20 cellular contexts compared by ENCODE assay signal in the genomic region with DNA sequence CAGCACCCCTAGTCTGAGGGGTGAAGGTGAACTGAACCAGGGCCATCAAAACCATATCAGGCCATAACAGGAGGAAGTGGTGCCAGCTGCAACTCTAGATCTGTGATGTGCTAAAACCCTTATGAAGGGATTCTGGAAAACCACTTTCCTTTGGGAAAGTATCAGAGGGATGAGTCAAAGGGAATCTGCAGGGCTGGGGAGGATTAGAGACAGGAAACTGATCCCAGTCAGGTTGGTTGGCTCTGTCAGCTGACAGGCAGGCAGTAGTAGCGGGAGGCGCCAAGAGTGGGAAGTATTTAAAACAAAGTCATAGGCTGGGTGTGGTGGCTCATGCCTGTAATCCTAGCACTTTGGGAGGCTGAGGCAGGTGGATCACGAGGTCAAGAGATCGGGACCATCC.
DNase-seq lines count a peak whose midpoint lies in the region; ATAC-seq and TF ChIP-seq lines count a peak whose summit lies in the region.
"Had no signal": no experiment of that assay in that cellular context is flagged by ENCODE, and none has a peak within 500 bp of the region (broad histone marks: within the 10 kb centered on the region; RNA-seq: fewer than 3 reads in every experiment).

No MANE protein-coding gene starts in this region.

- H3K4me3 ChIP-seq in mammary epithelial cell (replicated peaks in 1 of 3; ENCODE audit: insufficient read depth in 1 of 3, low read depth in 2 of 3, low read length in 3 of 3): no peak overlapping the region
- H3K4me3 ChIP-seq in mesendoderm (ENCODE audit: low read length): no peak overlapping the region
- H3K4me3 ChIP-seq: psoas muscle, spleen had no signal

- no peak overlapping the region for H3K27ac ChIP-seq in mammary epithelial cell (ENCODE audit: insufficient read depth, low read depth, low read length)
- H3K27ac ChIP-seq in mesendoderm (ENCODE audit: low read depth, low read length): no peak overlapping the region
- H3K27ac ChIP-seq: brain microvascular endothelial cell, KMS-11, psoas muscle, spleen had no signal

- peak overlapping the region; percentile 49 for H3K56ac ChIP-seq in mesendoderm (ENCODE audit: low read length)

- no peaks in the 10 kb centered on the region for H3K9me3 ChIP-seq in mammary epithelial cell (replicated peaks; ENCODE audit: insufficient read depth, low read length)
- H3K9me3 ChIP-seq: psoas muscle, spleen had no signal

- dilution Hi-C loops in mammary epithelial cell (cut with HindIII; ENCODE audit: low sequenced_read_pairs): no loop called here

- intact Hi-C loops in mammary epithelial cell (cut with micrococcal nuclease): no loop called here
- intact Hi-C loops in left cardiac atrium (cut with DNase I): no loop called here

- CTCF ChIA-PET in mammary epithelial cell (lab: Charles Lee; ENCODE audit: low non-redundant PET): no interaction called here

- H3K27me3 ChIP-seq in mammary epithelial cell (ENCODE audit: insufficient read depth, low read length): no peaks in the 10 kb centered on the region
- no peaks in the 10 kb centered on the region for H3K27me3 ChIP-seq in mesendoderm (ENCODE audit: insufficient read depth, low read length, poor library complexity)
- H3K27me3 ChIP-seq: brain microvascular endothelial cell, spleen had no signal

- H3K18ac ChIP-seq in mesendoderm (ENCODE audit: low read length): no peak overlapping the region

- no peaks in the 10 kb centered on the region for H3K36me3 ChIP-seq in mammary epithelial cell (ENCODE audit: insufficient read depth, low read length)
- no peaks in the 10 kb centered on the region for H3K36me3 ChIP-seq in mesendoderm (ENCODE audit: control insufficient read depth, insufficient read depth, low read length)
- H3K36me3 ChIP-seq: brain microvascular endothelial cell, spleen had no signal

- peak; percentile 52 for DNase-seq in ELF-1 (ENCODE audit: low read depth, low spot score)
- peak; percentile 66 for DNase-seq in M059J (ENCODE audit: low read depth)
- DNase-seq in mammary epithelial cell: peak; percentile 9
- DNase-seq in mesendoderm: peak; percentile 59
- DNase-seq in left cardiac atrium: no peak
- no peak for DNase-seq in T-helper 9 cell
- DNase-seq in stimulated activated CD4-positive, alpha-beta T cell treated with anti-CD3 and anti-CD28 coated beads, Interleukin-4, amount 100 ng/mL, for 1 hour: no peak
- DNase-seq: activated CD4-positive, alpha-beta T cell treated with anti-CD3 and anti-CD28 coated beads for 48 hours; brain microvascular endothelial cell; left ventricle myocardium superior; naive thymus-derived CD8-positive, alpha-beta T cell; NCI-H146; NCI-H526 treated with DMSO at 0.1 percent for 48 hours; psoas muscle; RPMI8226; spleen; stimulated activated naive CD4-positive, alpha-beta T cell treated with Interleukin-2 at 50 U/mL for 16 hours; T-helper 2 cell had no signal

- H3K4me2 ChIP-seq in mammary epithelial cell (ENCODE audit: insufficient read depth, low read depth, low read length) (no peak overlapping the region), mesendoderm (ENCODE audit: low read length) (no peak overlapping the region)
- H3K4me2 ChIP-seq: KMS-11 had no signal

- in situ Hi-C loops in mammary epithelial cell (cut with MboI; ENCODE audit: low sequenced_read_pairs in 2 of 2): no loop called here

- H2BK5ac ChIP-seq in mesendoderm (ENCODE audit: low read length): no peak overlapping the region

- peak overlapping the region; percentile 14 for H2BK15ac ChIP-seq in mesendoderm (replicated peaks; ENCODE audit: low read depth)

- no peak overlapping the region for H2AFZ ChIP-seq in mammary epithelial cell (ENCODE audit: low read depth, low read length)

- no peak overlapping the region for H2BK120ac ChIP-seq in mesendoderm (ENCODE audit: low read depth, low read length)

- H4K5ac ChIP-seq in mesendoderm (ENCODE audit: low read length): no peak overlapping the region

- H3K9ac ChIP-seq in mammary epithelial cell (ENCODE audit: insufficient read depth, low read length): no peak overlapping the region
- no peak overlapping the region for H3K9ac ChIP-seq in mesendoderm (ENCODE audit: low read length)
- H3K9ac ChIP-seq: KMS-11 had no signal

- no TSS peak for BruUV-seq in mammary epithelial cell (replicated peaks; lab: Mats Ljungman, UMichigan)

- WGBS in mammary epithelial cell (ENCODE audit: low coverage, missing lambda C conversion rate): 97% methylated on average over 4 of the region's 4 CpGs
- WGBS in mesendoderm (ENCODE audit: extremely low coverage, insufficient coverage, low lambda C conversion rate): no CpG with 5 or more reads among the region's 4 CpGs

- H4K20me1 ChIP-seq in mammary epithelial cell (ENCODE audit: insufficient read depth, low read length): no peaks in the 10 kb centered on the region

- no peak for ATAC-seq in left cardiac atrium
- no peak for ATAC-seq in GM18505 (IDR thresholded peaks at IDR 0.05; ENCODE audit: unreplicated experiment)
- ATAC-seq: left ventricle myocardium superior; naive thymus-derived CD8-positive, alpha-beta T cell; psoas muscle had no signal

- H3K23ac ChIP-seq in mesendoderm (ENCODE audit: low read length): no peak overlapping the region

- no peak for TF ChIP-seq POLR2A in GM18505 (IDR thresholded peaks at IDR 0.05; ENCODE audit: borderline replicate concordance, extremely low read depth, insufficient read depth, insufficient read length)

- H3K4me1 ChIP-seq in mammary epithelial cell (ENCODE audit: insufficient read depth, low read length) (peaks cover 10% of the 10 kb centered on the region), mesendoderm (ENCODE audit: control insufficient read depth, low read depth, low read length) (peaks cover 9% of the 10 kb centered on the region)
- H3K4me1 ChIP-seq: psoas muscle had no signal

- no peaks in the 10 kb centered on the region for H3K79me2 ChIP-seq in mammary epithelial cell (ENCODE audit: insufficient read depth, low read length)
- H3K79me2 ChIP-seq in mesendoderm (ENCODE audit: control insufficient read depth, insufficient read depth, low read length): no peaks in the 10 kb centered on the region

- H2AK5ac ChIP-seq in mesendoderm (ENCODE audit: low read length): no peak overlapping the region

- H3K4ac ChIP-seq in mesendoderm (ENCODE audit: low read depth, low read length): no peak overlapping the region

- H3K79me1 ChIP-seq in mesendoderm (ENCODE audit: low read length): no peaks in the 10 kb centered on the region

- no peak overlapping the region for H4K8ac ChIP-seq in mesendoderm (ENCODE audit: low read depth, low read length)

- no peak for TF ChIP-seq CTCF in mammary epithelial cell (conservative IDR thresholded peaks at IDR 0.05 in 1 of 2, IDR thresholded peaks at IDR 0.05 in 1 of 2; ENCODE audit: extremely low read depth in 1 of 2, insufficient read depth in 1 of 2, low read depth in 1 of 2, low read length in 2 of 2)

Comparison
In these comparisons a context has a peak if more than half of its experiments do, and no peak if none do; other contexts are left out.
1. DNase-seq: peak in ELF-1 (single experiment), M059J (single experiment), mammary epithelial cell (single experiment) and mesendoderm (single experiment); none in left cardiac atrium (single experiment), T-helper 9 cell (single experiment) and stimulated activated CD4-positive, alpha-beta T cell treated with anti-CD3 and anti-CD28 coated beads, Interleukin-4, amount 100 ng/mL, for 1 hour (single experiment).